ENCODE assay signal across 21 cellular contexts in the genomic region with DNA sequence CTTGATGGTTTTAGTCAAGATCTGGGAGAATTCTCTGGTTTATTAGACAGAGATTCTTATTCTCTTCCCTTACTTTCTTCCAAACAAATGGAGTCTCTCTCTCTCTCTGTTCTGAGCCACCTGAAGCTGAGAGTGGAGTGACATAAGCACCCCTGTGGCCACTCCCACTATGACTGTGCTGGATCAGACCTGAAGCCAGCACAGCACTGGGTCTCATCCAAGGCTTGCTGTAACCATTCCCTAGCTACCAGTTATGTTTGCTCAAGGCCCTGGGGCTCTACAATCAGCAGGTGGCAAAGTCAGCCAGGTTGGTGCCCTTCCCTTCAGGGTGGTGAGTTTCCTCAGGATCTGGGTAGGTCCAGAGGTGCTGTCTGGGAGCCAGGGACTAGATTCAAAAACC.
"Had no signal": no experiment of that assay in that cellular context is flagged by ENCODE, and none has a peak within 500 bp of the region (broad histone marks: within the 10 kb centered on the region; RNA-seq: fewer than 3 reads in every experiment).

No MANE protein-coding gene starts in this region.

- H3K9me3 ChIP-seq: vagina had no signal

- H3K27ac Mint-ChIP-seq: activated B cell treated with CpG ODN at 0.5 μM for 24 hours; activated CD8-positive, alpha-beta T cell treated with anti-CD3 and anti-CD28 coated beads for 36 hours; activated naive CD8-positive, alpha-beta T cell treated with anti-CD3 and anti-CD28 coated beads for 36 hours; activated T-cell treated with anti-CD3 and anti-CD28 coated beads, Interleukin-2, amount 50 U/mL, for 72 hours; brain; dendritic cell treated with granulocyte-macrophage colony-stimulating factor and Interleukin-4, amounts not matched to agents 40 ng/mL and 50 ng/mL, for 4 days; naive thymus-derived CD8-positive, alpha-beta T cell; stimulated activated naive B cell treated with anti-CD40 and anti-IgM and Interleukin-4, amounts not matched to agents 10 μg/mL and 1 μg/mL and 100 μg/mL, for 72 hours had no signal

- H3K9me3 Mint-ChIP-seq: activated CD8-positive, alpha-beta T cell treated with anti-CD3 and anti-CD28 coated beads for 36 hours had no signal

- DNase-seq: activated B cell treated with CpG ODN at 0.5 μM for 24 hours; activated CD4-positive, alpha-beta T cell treated with anti-CD3 and anti-CD28 coated beads for 48 hours; activated CD8-positive, alpha-beta T cell treated with anti-CD3 and anti-CD28 coated beads for 36 hours; activated gamma-delta T cell treated with Interleukin-2 at 50 U/mL for 16 hours; activated naive CD8-positive, alpha-beta T cell treated with anti-CD3 and anti-CD28 coated beads for 36 hours; activated T-cell treated with anti-CD3 and anti-CD28 coated beads, Interleukin-2, amount 50 U/mL, for 72 hours; amygdala; effector memory CD4-positive, alpha-beta T cell; hypothalamus; mucosa of descending colon; naive thymus-derived CD8-positive, alpha-beta T cell; posterior cingulate gyrus; stimulated activated CD4-positive, alpha-beta T cell treated with anti-CD3 and anti-CD28 coated beads, Interleukin-15, amount 100 ng/mL, for 24 hours; stimulated activated CD4-positive, alpha-beta T cell treated with anti-CD3 and anti-CD28 coated beads, Interleukin-4, amount 100 ng/mL, for 1 hour; stimulated activated naive B cell treated with anti-CD40 and anti-IgM and Interleukin-4, amounts not matched to agents 10 μg/mL and 1 μg/mL and 100 μg/mL, for 72 hours; substantia nigra; SW 1271 had no signal

- H3K27me3 ChIP-seq: tibial nerve, vagina had no signal

- H3K36me3 ChIP-seq: tibial nerve, vagina had no signal

- H3K4me3 ChIP-seq: mucosa of descending colon, tibial nerve, vagina had no signal

- H3K4me3 Mint-ChIP-seq: activated B cell treated with CpG ODN at 0.5 μM for 24 hours; activated CD8-positive, alpha-beta T cell treated with anti-CD3 and anti-CD28 coated beads for 36 hours; activated naive CD8-positive, alpha-beta T cell treated with anti-CD3 and anti-CD28 coated beads for 36 hours; activated T-cell treated with anti-CD3 and anti-CD28 coated beads, Interleukin-2, amount 50 U/mL, for 72 hours; brain; dendritic cell treated with granulocyte-macrophage colony-stimulating factor and Interleukin-4, amounts not matched to agents 40 ng/mL and 50 ng/mL, for 4 days; naive thymus-derived CD8-positive, alpha-beta T cell; stimulated activated naive B cell treated with anti-CD40 and anti-IgM and Interleukin-4, amounts not matched to agents 10 μg/mL and 1 μg/mL and 100 μg/mL, for 72 hours had no signal

- H3K27me3 Mint-ChIP-seq: activated B cell treated with CpG ODN at 0.5 μM for 24 hours; activated CD8-positive, alpha-beta T cell treated with anti-CD3 and anti-CD28 coated beads for 36 hours; dendritic cell treated with granulocyte-macrophage colony-stimulating factor and Interleukin-4, amounts not matched to agents 40 ng/mL and 50 ng/mL, for 4 days; stimulated activated naive B cell treated with anti-CD40 and anti-IgM and Interleukin-4, amounts not matched to agents 10 μg/mL and 1 μg/mL and 100 μg/mL, for 72 hours had no signal

- H3K36me3 Mint-ChIP-seq: activated naive CD8-positive, alpha-beta T cell treated with anti-CD3 and anti-CD28 coated beads for 36 hours; brain; naive thymus-derived CD8-positive, alpha-beta T cell; stimulated activated naive B cell treated with anti-CD40 and anti-IgM and Interleukin-4, amounts not matched to agents 10 μg/mL and 1 μg/mL and 100 μg/mL, for 72 hours had no signal

- H3K27ac ChIP-seq: tibial nerve, vagina had no signal

- H3K4me1 ChIP-seq: tibial nerve, vagina had no signal

- ATAC-seq: activated CD8-positive, alpha-beta T cell treated with anti-CD3 and anti-CD28 coated beads for 36 hours; activated T-cell treated with anti-CD3 and anti-CD28 coated beads, Interleukin-2, amount 50 U/mL, for 72 hours; mucosa of descending colon; naive thymus-derived CD8-positive, alpha-beta T cell; stimulated activated naive B cell treated with anti-CD40 and anti-IgM and Interleukin-4, amounts not matched to agents 10 μg/mL and 1 μg/mL and 100 μg/mL, for 72 hours had no signal

- H3K4me1 Mint-ChIP-seq: activated B cell treated with CpG ODN at 0.5 μM for 24 hours; activated naive CD8-positive, alpha-beta T cell treated with anti-CD3 and anti-CD28 coated beads for 36 hours; brain; naive thymus-derived CD8-positive, alpha-beta T cell; stimulated activated naive B cell treated with anti-CD40 and anti-IgM and Interleukin-4, amounts not matched to agents 10 μg/mL and 1 μg/mL and 100 μg/mL, for 72 hours had no signal
